In genomic region chr1:153494976-153495535, GRCh38 we compare ENCODE assay signal across 8 cellular contexts. TPM values are rescaled to one million over a fixed set of nuclear protein-coding genes. Genes with fewer than 3 reads are reported as not detected.
A peak's percentile ranks its signal among the peaks of the same experiment; 100 is the strongest.
DNase-seq lines count a peak whose midpoint lies in the region; ATAC-seq and TF ChIP-seq lines count a peak whose summit lies in the region.

No MANE protein-coding gene starts in this region.

- ATAC-seq in Panc1 (peak; percentile 83), HG02840 (IDR thresholded peaks at IDR 0.05; ENCODE audit: low FRiP score, unreplicated experiment) (no peak)

- TF ChIP-seq CTCF in Panc1 (IDR thresholded peaks at IDR 0.05) = peak; percentile 94
- TF ChIP-seq CTCF in fibroblast of lung (conservative IDR thresholded peaks at IDR 0.05 in 1 of 2, IDR thresholded peaks at IDR 0.05 in 1 of 2; ENCODE audit: low read depth in 1 of 2, low read length in 2 of 2) = peak; percentile 85 to 97
- TF ChIP-seq CTCF in neural progenitor cell (IDR thresholded peaks at IDR 0.05) = peak; percentile 83

- no peaks in the 10 kb centered on the region for H3K9me3 ChIP-seq in Panc1 (ENCODE audit: control insufficient read depth, insufficient read depth, low read depth, low read length)
- H3K9me3 ChIP-seq in fibroblast of lung (ENCODE audit: control insufficient read depth, insufficient read depth, low read depth, low read length) = no peaks in the 10 kb centered on the region
- no peaks in the 10 kb centered on the region for H3K9me3 ChIP-seq in neural progenitor cell (ENCODE audit: low read depth)

- H2AFZ ChIP-seq in fibroblast of lung (ENCODE audit: low read length) = no peak overlapping the region
- H2AFZ ChIP-seq in neural progenitor cell (replicated peaks) = no peak overlapping the region

- CTCF ChIA-PET in Panc1 (lab: Charles Lee) = interaction anchor here (0.5 to 3.2 kb wide), 11 partner anchors 12 to 253 kb away, joined by 3 to 26 read pairs (median 3); partner anchors contain the start of gene S100A9

- peaks cover 6% of the 10 kb centered on the region for H3F3A ChIP-seq in neural progenitor cell (ENCODE audit: low read depth)

- peaks cover 13% of the 10 kb centered on the region for H3K4me1 ChIP-seq in Panc1 (ENCODE audit: control insufficient read depth, insufficient read depth, low read length)
- H3K4me1 ChIP-seq in fibroblast of lung (ENCODE audit: control insufficient read depth, extremely low read depth, insufficient read depth, low read length) = peaks cover 6% of the 10 kb centered on the region
- peaks cover 10% of the 10 kb centered on the region for H3K4me1 ChIP-seq in neural progenitor cell

- no peaks in the 10 kb centered on the region for H3K9me3 Mint-ChIP-seq in neural progenitor cell

- no peak overlapping the region for H3K27ac Mint-ChIP-seq in neural progenitor cell

- no peak overlapping the region for H3K4me3 ChIP-seq in Panc1 (ENCODE audit: low read depth in 2 of 2, low read length in 2 of 2)
- no peak overlapping the region for H3K4me3 ChIP-seq in fibroblast of lung (replicated peaks in 1 of 4; ENCODE audit: control extremely low read depth in 1 of 4, insufficient read depth in 1 of 4, low read depth in 3 of 4, low read length in 4 of 4)
- H3K4me3 ChIP-seq in neural progenitor cell = no peak overlapping the region

- H3K4me2 ChIP-seq in fibroblast of lung (ENCODE audit: extremely low read depth, insufficient read depth, low read length) (no peak overlapping the region), neural progenitor cell (no peak overlapping the region)

- in situ Hi-C loops in Panc1 (cut with HindIII; ENCODE audit: low pct_unique_long_range_greater_than_20kb, low sequenced_read_pairs) = loop anchor here (10.0 kb wide), 1 partner anchor 140 kb away; the partner anchor contains the start of gene S100A9

- H3K36me3 ChIP-seq in Panc1 (ENCODE audit: control insufficient read depth, insufficient read depth, low read length) = no peaks in the 10 kb centered on the region
- H3K36me3 ChIP-seq in fibroblast of lung (ENCODE audit: control insufficient read depth, insufficient read depth, low read length) = no peaks in the 10 kb centered on the region
- H3K36me3 ChIP-seq in neural progenitor cell = no peaks in the 10 kb centered on the region

- no peaks in the 10 kb centered on the region for H3K36me3 Mint-ChIP-seq in neural progenitor cell

- intact Hi-C loops in Panc1 (cut with micrococcal nuclease; ENCODE audit: unreplicated experiment) = loop anchor here (1.0 to 10.0 kb wide), 2 partner anchors 90 to 143 kb away; no protein-coding TSS in a partner anchor

- no peaks in the 10 kb centered on the region for H4K20me1 ChIP-seq in fibroblast of lung (ENCODE audit: control insufficient read depth, extremely low read depth, insufficient read depth, low read length)
- no peaks in the 10 kb centered on the region for H4K20me1 ChIP-seq in neural progenitor cell (ENCODE audit: low read depth)

- no peak overlapping the region for H3K9ac ChIP-seq in fibroblast of lung (ENCODE audit: insufficient read depth, low read length)
- no peak overlapping the region for H3K9ac ChIP-seq in neural progenitor cell

- DNase-seq in COR-L47 (lab: John Stamatoyannopoulos, UW) (peak; percentile 80), LHCN-M2 (ENCODE audit: low read depth) (peak; percentile 47), Panc1 (ENCODE audit: low read depth, low spot score) (no peak), fibroblast of lung (ENCODE audit: low read depth in 2 of 2) (peak; percentile 52 to 70), neural progenitor cell (ENCODE audit: low spot score) (peak; percentile 92), substantia nigra (lab: John Stamatoyannopoulos, UW) (peak in 37 of 49 donors; percentile 1 to 68 (median 40))
- peak; percentile 75 for DNase-seq in activated T-cell treated with anti-CD3 and anti-CD28 coated beads, Interleukin-2, amount 50 U/mL, for 1 hour

- H3K27me3 ChIP-seq in Panc1 (ENCODE audit: control insufficient read depth, insufficient read depth, low read length) (no peaks in the 10 kb centered on the region), fibroblast of lung (ENCODE audit: control insufficient read depth, insufficient read depth, low read length) (peaks cover 4% of the 10 kb centered on the region), neural progenitor cell (no peaks in the 10 kb centered on the region)

- no peak overlapping the region for H3K4me3 Mint-ChIP-seq in neural progenitor cell

- BruUV-seq in Panc1 (replicated peaks; lab: Mats Ljungman, UMichigan) = no TSS peak

- H3K4me1 Mint-ChIP-seq in neural progenitor cell = peaks cover 11% of the 10 kb centered on the region

- H3K27ac ChIP-seq in Panc1 (ENCODE audit: low read length) (peak overlapping the region; percentile 25; the same call in 1 of the 2 replicates), fibroblast of lung (ENCODE audit: insufficient read depth, low read length) (no peak overlapping the region), neural progenitor cell (no peak overlapping the region), substantia nigra (ENCODE audit: low read depth, low read length, poor library complexity, severe bottlenecking) (no peak overlapping the region)

- H3K27me3 Mint-ChIP-seq in neural progenitor cell (ENCODE audit: insufficient read depth, low read depth) = peaks cover 6% of the 10 kb centered on the region

- H3K79me2 ChIP-seq in fibroblast of lung (ENCODE audit: control insufficient read depth, insufficient read depth, low read length) (no peaks in the 10 kb centered on the region), neural progenitor cell (ENCODE audit: low read depth) (no peaks in the 10 kb centered on the region)

- POLR2A ChIA-PET in Panc1 (lab: Charles Lee) = no interaction called here

RNA-seq across cellular contexts. Expression of gene S100A7, which starts 34.6 kb away (rescaled TPM):
- total RNA-seq in LHCN-M2 (2014; rRNA removed) = not detected in 2 replicates
- polyA plus RNA-seq in LHCN-M2 (2012) = not detected
- not detected for total RNA-seq in Panc1 (2021; ENCODE audit: unreplicated experiment)
- polyA plus RNA-seq in Panc1 (2012; ENCODE audit: insufficient read length) = not detected
- not detected in 2 replicates for total RNA-seq in fibroblast of lung
- not detected in 2 replicates for polyA plus RNA-seq in fibroblast of lung
- polyA plus RNA-seq in fibroblast of lung (2012) = not detected in 2 replicates
- not detected in 2 replicates for polyA minus RNA-seq in fibroblast of lung (ENCODE audit: low replicate concordance)
- total RNA-seq in neural progenitor cell (ENCODE audit: low replicate concordance) = not detected in 2 replicates

RNA-seq across cellular contexts. Expression of gene S100A6, which starts 40.7 kb away (rescaled TPM):
- total RNA-seq in LHCN-M2 (2014; rRNA removed) = 982 and 1,031 TPM in 2 replicates
- polyA plus RNA-seq in LHCN-M2 (2012) = 7,560 TPM
- 1,986 TPM for total RNA-seq in Panc1 (2021; ENCODE audit: unreplicated experiment)
- 6,225 TPM for polyA plus RNA-seq in Panc1 (2012; ENCODE audit: insufficient read length)
- 2,061 and 4,042 TPM in 2 replicates for total RNA-seq in fibroblast of lung
- 1,280 and 2,637 TPM in 2 replicates for polyA plus RNA-seq in fibroblast of lung
- polyA plus RNA-seq in fibroblast of lung (2012) = 5,317 and 10,273 TPM in 2 replicates
- polyA minus RNA-seq in fibroblast of lung (ENCODE audit: low replicate concordance) = 895 and 1,329 TPM in 2 replicates
- 0.34 TPM in 1 of 2 replicates, not detected in the other for total RNA-seq in neural progenitor cell (ENCODE audit: low replicate concordance)

RNA-seq across cellular contexts. Expression of gene S100A5, which starts 45.7 kb away (rescaled TPM):
- total RNA-seq in LHCN-M2 (2014; rRNA removed) (1.3 TPM in 1 of 2 replicates, not detected in the other), Panc1 (2021; ENCODE audit: unreplicated experiment) (0.72 TPM), fibroblast of lung (not detected in 2 replicates), neural progenitor cell (ENCODE audit: low replicate concordance) (not detected in 2 replicates)
- polyA plus RNA-seq in LHCN-M2 (2012) = 3.3 TPM
- polyA plus RNA-seq in Panc1 (2012; ENCODE audit: insufficient read length) = 1.2 TPM
- 0.20 and 0.24 TPM in 2 replicates for polyA plus RNA-seq in fibroblast of lung
- polyA plus RNA-seq in fibroblast of lung (2012) = 0.55 and 0.76 TPM in 2 replicates
- not detected in 2 replicates for polyA minus RNA-seq in fibroblast of lung (ENCODE audit: low replicate concordance)

RNA-seq across cellular contexts. Expression of gene S100A4, which starts 50.5 kb away (rescaled TPM):
- 837 and 894 TPM in 2 replicates for total RNA-seq in LHCN-M2 (2014; rRNA removed)
- polyA plus RNA-seq in LHCN-M2 (2012) = 3,680 TPM
- 773 TPM for total RNA-seq in Panc1 (2021; ENCODE audit: unreplicated experiment)
- polyA plus RNA-seq in Panc1 (2012; ENCODE audit: insufficient read length) = 817 TPM
- 85.3 and 287 TPM in 2 replicates for total RNA-seq in fibroblast of lung
- 371 and 928 TPM in 2 replicates for polyA plus RNA-seq in fibroblast of lung
- polyA plus RNA-seq in fibroblast of lung (2012) = 543 and 1,139 TPM in 2 replicates
- polyA minus RNA-seq in fibroblast of lung (ENCODE audit: low replicate concordance) = 124 and 266 TPM in 2 replicates
- total RNA-seq in neural progenitor cell (ENCODE audit: low replicate concordance) = 22.4 and 34.3 TPM in 2 replicates

RNA-seq across cellular contexts. Expression of gene S100A3, which starts 54.0 kb away (rescaled TPM):
- 37.5 and 55.5 TPM in 2 replicates for total RNA-seq in LHCN-M2 (2014; rRNA removed)
- polyA plus RNA-seq in LHCN-M2 (2012) = 71.4 TPM
- 12.0 TPM for total RNA-seq in Panc1 (2021; ENCODE audit: unreplicated experiment)
- polyA plus RNA-seq in Panc1 (2012; ENCODE audit: insufficient read length) = 10.0 TPM
- 1.8 and 6.8 TPM in 2 replicates for total RNA-seq in fibroblast of lung
- polyA plus RNA-seq in fibroblast of lung = 11.5 and 14.8 TPM in 2 replicates
- 13.0 and 17.9 TPM in 2 replicates for polyA plus RNA-seq in fibroblast of lung (2012)
- 18.6 and 45.0 TPM in 2 replicates for polyA minus RNA-seq in fibroblast of lung (ENCODE audit: low replicate concordance)
- not detected in 2 replicates for total RNA-seq in neural progenitor cell (ENCODE audit: low replicate concordance)

Comparison
In these comparisons a context has a peak if more than half of its experiments do, and no peak if none do; other contexts are left out.
1. RNA of gene S100A6, which starts 40.7 kb away (total RNA-seq): 2,061 to 4,042 TPM in fibroblast of lung, 1,986 TPM in Panc1 (single experiment) and 982 to 1,031 TPM in LHCN-M2; 0.34 TPM in neural progenitor cell; every median in the first group is over 100 times any median in the second.
2. Peak in every context shown above with its lines, with median percentiles within 50 percentile points of each other: CTCF ChIP-seq.